8 cellular contexts compared by ENCODE assay signal in the genomic region with DNA sequence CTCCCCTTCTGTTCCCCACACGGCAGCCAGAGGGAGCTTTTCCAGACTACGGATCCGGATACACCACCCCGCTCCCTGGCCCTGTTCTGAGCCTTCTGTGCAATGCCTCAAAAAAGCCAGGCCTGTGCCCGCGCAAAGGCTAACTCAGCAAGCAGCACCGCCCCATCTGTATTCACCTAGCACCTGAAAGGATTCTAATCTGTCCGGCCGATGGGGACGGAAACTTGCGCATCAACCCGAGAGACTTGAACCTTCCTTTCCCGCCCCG. TPM values are rescaled to one million over a fixed set of nuclear protein-coding genes. Genes with fewer than 3 reads are reported as not detected.
DNase-seq lines count a peak whose midpoint lies in the region; ATAC-seq, FAIRE-seq and TF ChIP-seq lines count a peak whose summit lies in the region.

No MANE protein-coding gene starts in this region.

- H2AFZ ChIP-seq in HepG2 (ENCODE audit: low read length): no peak overlapping the region

- peak overlapping the region; percentile 93 for H3K4me2 ChIP-seq in HepG2 (ENCODE audit: low read depth, low read length)

- 2% methylated on average over 9 of the region's 14 CpGs for WGBS in HepG2 (ENCODE audit: low lambda C conversion rate)

- TF ChIP-seq RAD21 in HepG2 (CRISPR knock-in tag; IDR thresholded peaks at IDR 0.05): no peak

- POLR2A ChIA-PET in HepG2 (lab: Yijun Ruan, JAX): interaction anchor here (0.8 to 4.1 kb wide), 11 partner anchors 8 to 193 kb away, joined by 3 to 59 read pairs (median 14); a partner anchor contains a TSS

- in situ Hi-C loops in HepG2 (cut with HindIII; ENCODE audit: extremely low pct_ligation_motif_present, low pct_unique_long_range_greater_than_20kb): no loop called here

- H3K9ac ChIP-seq in HepG2 (ENCODE audit: insufficient read depth, low read depth, low read length): peak overlapping the region; percentile 89

- peak overlapping the region; percentile 88 for H3K27ac ChIP-seq in HepG2 (ENCODE audit: extremely low read length, insufficient read depth, low read length)

- FAIRE-seq in HepG2 (lab: Jason Lieb, UNC): peak; percentile 54

- H3K27me3 ChIP-seq in HepG2 (ENCODE audit: control insufficient read depth in 1 of 2, insufficient read depth in 2 of 2, low read length in 2 of 2): no peaks in the 10 kb centered on the region; a peak in 1 of 5 replicates

- H3K79me2 ChIP-seq in HepG2 (ENCODE audit: insufficient read depth, low read length): peaks cover 25% of the 10 kb centered on the region

- no peaks in the 10 kb centered on the region for H4K20me1 ChIP-seq in HepG2 (ENCODE audit: insufficient read depth, low read length)

- peaks cover 5 to 6% of the 10 kb centered on the region in 2 experiments; a peak in 4 of 5 replicates for H3K36me3 ChIP-seq in HepG2 (replicated peaks in 1 of 2; ENCODE audit: control insufficient read depth in 1 of 2, insufficient read depth in 2 of 2, low read length in 2 of 2)

- peak in 1 of 2 experiments; percentile 16; a peak in 1 of 4 replicates for TF ChIP-seq POLR2A in HepG2 (IDR thresholded peaks at IDR 0.05; ENCODE audit: insufficient read depth in 1 of 2, low read depth in 2 of 2, low read length in 2 of 2)

- H3K4me1 ChIP-seq in HepG2 (ENCODE audit: insufficient read depth, low read length): peaks cover 31% of the 10 kb centered on the region

- no peak for TF ChIP-seq EP300 in HepG2 (IDR thresholded peaks at IDR 0.05; ENCODE audit: low read depth in 2 of 2, low read length in 2 of 2)
- no peak for TF ChIP-seq EP300 in HepG2 (CRISPR knock-in tag; IDR thresholded peaks at IDR 0.05; ENCODE audit: borderline replicate concordance)

- no peaks in the 10 kb centered on the region for H3K9me3 ChIP-seq in HepG2 (ENCODE audit: low read length)

- TF ChIP-seq CTCF in HepG2 (CRISPR knock-in tag; IDR thresholded peaks at IDR 0.05): peak; percentile 74

- intact Hi-C loops in HepG2 (cut with micrococcal nuclease; ENCODE audit: unreplicated experiment): loop anchor here (2.0 to 5.0 kb wide), 3 partner anchors 20 to 192 kb away; a partner anchor contains a TSS

- ATAC-seq in HG02571 (IDR thresholded peaks at IDR 0.05; ENCODE audit: unreplicated experiment): peak; percentile 8
- ATAC-seq in activated CD4-positive, CD25-positive, alpha-beta regulatory T cell treated with anti-CD3 and anti-CD28 coated beads, Interleukin-2, amount 50 U/mL, for 24 hours: peak; percentile 3 to 5
- ATAC-seq in HepG2: peak; percentile 73
- ATAC-seq in HG02798 (IDR thresholded peaks at IDR 0.05; ENCODE audit: poor library complexity, unreplicated experiment): no peak

- peak overlapping the region; percentile 78 to 94 (median 90) for H3K4me3 ChIP-seq in HepG2 (replicated peaks in 1 of 3; ENCODE audit: insufficient read depth in 1 of 3, low read depth in 2 of 3, low read length in 3 of 3)

- CTCF ChIA-PET in HepG2 (lab: Yijun Ruan, JAX; ENCODE audit: low intra/inter-chr PET ratio, low total read pairs): no interaction called here

- no TSS peak for BruUV-seq in HepG2 (replicated peaks; lab: Mats Ljungman, UMichigan)

- DNase-seq in DMS53 treated with DMSO at 0.1 percent for 48 hours (lab: John Stamatoyannopoulos, UW; ENCODE audit: unreplicated experiment) (peak; percentile 52), NCI-H345 treated with DMSO at 0.1 percent for 48 hours (lab: John Stamatoyannopoulos, UW; ENCODE audit: unreplicated experiment) (peak; percentile 3), dermis microvascular lymphatic vessel endothelial cell (ENCODE audit: low read depth in 2 of 2) (peak; percentile 63 to 84), HepG2 (ENCODE audit: low spot score) (peak; percentile 73)
- peak; percentile 29 to 41 for DNase-seq in stimulated activated CD4-positive, alpha-beta T cell treated with anti-CD3 and anti-CD28 coated beads, Interleukin-4, amount 100 ng/mL, for 4 hours

RNA-seq across cellular contexts. Expression of a gene that starts 0.6 kb away (rescaled TPM):
- total RNA-seq in dermis microvascular lymphatic vessel endothelial cell: 3.5 and 5.7 TPM in 2 replicates
- total RNA-seq in HepG2 (2016; rRNA removed; fragmentation: Illumina TruSeq; extraction: Trizol): 2.0 and 3.7 TPM in 2 replicates
- 1.0 and 1.1 TPM in 2 replicates for total RNA-seq in HepG2 (2016; cell fraction: cytosol; rRNA removed; fragmentation: Illumina TruSeq; extraction: Trizol; ENCODE audit: low read depth)
- 1.9 and 3.8 TPM in 2 replicates for total RNA-seq in HepG2 (2016; cell fraction: insoluble cytoplasmic fraction; rRNA removed; fragmentation: Illumina TruSeq; extraction: Trizol)
- total RNA-seq in HepG2 (2016; cell fraction: membrane; rRNA removed; fragmentation: Illumina TruSeq; extraction: Trizol): 2.8 TPM in 2 replicates
- 2.7 and 3.4 TPM in 2 replicates for total RNA-seq in HepG2 (2016; cell fraction: nucleus; rRNA removed; fragmentation: Illumina TruSeq; extraction: Trizol)
- polyA plus RNA-seq in HepG2 (2011; rRNA removed): 3.0 and 3.2 TPM in 2 replicates
- polyA plus RNA-seq in HepG2 (2011; cell fraction: cytosol; rRNA removed): 1.7 and 2.6 TPM in 2 replicates
- polyA plus RNA-seq in HepG2 (2011; cell fraction: nucleus; rRNA removed): 10.2 and 12.2 TPM in 2 replicates
- polyA plus RNA-seq in HepG2 (2012): 2.7 and 4.2 TPM in 2 replicates
- 0.78 and 0.83 TPM in 2 replicates for polyA plus RNA-seq in HepG2 (2016; cell fraction: cytosol; fragmentation: Illumina TruSeq; extraction: Trizol; ENCODE audit: low read depth)
- polyA plus RNA-seq in HepG2 (2016; cell fraction: insoluble cytoplasmic fraction; fragmentation: Illumina TruSeq; extraction: Trizol; ENCODE audit: low read depth): 3.5 and 3.8 TPM in 2 replicates
- polyA plus RNA-seq in HepG2 (2016; cell fraction: membrane; fragmentation: Illumina TruSeq; extraction: Trizol; ENCODE audit: low read depth): 2.0 and 2.4 TPM in 2 replicates
- 6.2 and 6.8 TPM in 2 replicates for polyA plus RNA-seq in HepG2 (2016; cell fraction: nucleus; fragmentation: Illumina TruSeq; extraction: Trizol; ENCODE audit: insufficient read depth, low read depth)
- polyA minus RNA-seq in HepG2 (2011; rRNA and poly(A)+ RNA removed; ENCODE audit: low replicate concordance): 6.6 and 8.8 TPM in 2 replicates
- 2.9 and 3.8 TPM in 2 replicates for polyA minus RNA-seq in HepG2 (2011; cell fraction: cytosol; rRNA and poly(A)+ RNA removed)
- 7.0 and 7.3 TPM in 2 replicates for polyA minus RNA-seq in HepG2 (2011; cell fraction: nucleus; rRNA and poly(A)+ RNA removed)

RNA-seq across cellular contexts. Expression of a gene that starts 7.2 kb away (rescaled TPM):
- total RNA-seq in dermis microvascular lymphatic vessel endothelial cell: 10.1 and 10.9 TPM in 2 replicates
- 40.2 and 41.2 TPM in 2 replicates for total RNA-seq in HepG2 (2016; rRNA removed; fragmentation: Illumina TruSeq; extraction: Trizol)
- total RNA-seq in HepG2 (2016; cell fraction: cytosol; rRNA removed; fragmentation: Illumina TruSeq; extraction: Trizol; ENCODE audit: low read depth): 49.0 and 49.9 TPM in 2 replicates
- total RNA-seq in HepG2 (2016; cell fraction: insoluble cytoplasmic fraction; rRNA removed; fragmentation: Illumina TruSeq; extraction: Trizol): 39.8 and 42.2 TPM in 2 replicates
- 59.4 and 64.1 TPM in 2 replicates for total RNA-seq in HepG2 (2016; cell fraction: membrane; rRNA removed; fragmentation: Illumina TruSeq; extraction: Trizol)
- total RNA-seq in HepG2 (2016; cell fraction: nucleus; rRNA removed; fragmentation: Illumina TruSeq; extraction: Trizol): 18.8 and 20.1 TPM in 2 replicates
- 30.3 and 36.5 TPM in 2 replicates for polyA plus RNA-seq in HepG2 (2011; rRNA removed)
- 39.8 and 55.5 TPM in 2 replicates for polyA plus RNA-seq in HepG2 (2011; cell fraction: cytosol; rRNA removed)
- 39.1 and 43.9 TPM in 2 replicates for polyA plus RNA-seq in HepG2 (2011; cell fraction: nucleus; rRNA removed)
- 25.9 and 32.1 TPM in 2 replicates for polyA plus RNA-seq in HepG2 (2012)
- 47.2 and 55.8 TPM in 2 replicates for polyA plus RNA-seq in HepG2 (2016; cell fraction: cytosol; fragmentation: Illumina TruSeq; extraction: Trizol; ENCODE audit: low read depth)
- 36.1 and 36.3 TPM in 2 replicates for polyA plus RNA-seq in HepG2 (2016; cell fraction: insoluble cytoplasmic fraction; fragmentation: Illumina TruSeq; extraction: Trizol; ENCODE audit: low read depth)
- 47.0 and 55.2 TPM in 2 replicates for polyA plus RNA-seq in HepG2 (2016; cell fraction: membrane; fragmentation: Illumina TruSeq; extraction: Trizol; ENCODE audit: low read depth)
- polyA plus RNA-seq in HepG2 (2016; cell fraction: nucleus; fragmentation: Illumina TruSeq; extraction: Trizol; ENCODE audit: insufficient read depth, low read depth): 21.2 and 23.9 TPM in 2 replicates
- polyA minus RNA-seq in HepG2 (2011; rRNA and poly(A)+ RNA removed; ENCODE audit: low replicate concordance): 66.1 and 97.3 TPM in 2 replicates
- polyA minus RNA-seq in HepG2 (2011; cell fraction: cytosol; rRNA and poly(A)+ RNA removed): 7.8 and 9.5 TPM in 2 replicates
- polyA minus RNA-seq in HepG2 (2011; cell fraction: nucleus; rRNA and poly(A)+ RNA removed): 18.9 and 20.1 TPM in 2 replicates

RNA-seq across cellular contexts. Expression of a gene that starts 24.8 kb away (rescaled TPM):
- total RNA-seq in dermis microvascular lymphatic vessel endothelial cell (339 and 348 TPM in 2 replicates), HepG2 (2016; rRNA removed; fragmentation: Illumina TruSeq; extraction: Trizol) (302 and 361 TPM in 2 replicates)
- 29.3 and 34.8 TPM in 2 replicates for total RNA-seq in HepG2 (2016; cell fraction: cytosol; rRNA removed; fragmentation: Illumina TruSeq; extraction: Trizol; ENCODE audit: low read depth)
- 282 and 373 TPM in 2 replicates for total RNA-seq in HepG2 (2016; cell fraction: insoluble cytoplasmic fraction; rRNA removed; fragmentation: Illumina TruSeq; extraction: Trizol)
- total RNA-seq in HepG2 (2016; cell fraction: membrane; rRNA removed; fragmentation: Illumina TruSeq; extraction: Trizol): 118 and 119 TPM in 2 replicates
- 266 and 307 TPM in 2 replicates for total RNA-seq in HepG2 (2016; cell fraction: nucleus; rRNA removed; fragmentation: Illumina TruSeq; extraction: Trizol)
- polyA plus RNA-seq in HepG2 (2011; rRNA removed): 439 and 461 TPM in 2 replicates
- 192 and 284 TPM in 2 replicates for polyA plus RNA-seq in HepG2 (2011; cell fraction: cytosol; rRNA removed)
- 913 and 1,149 TPM in 2 replicates for polyA plus RNA-seq in HepG2 (2011; cell fraction: nucleus; rRNA removed)
- 400 and 525 TPM in 2 replicates for polyA plus RNA-seq in HepG2 (2012)
- polyA plus RNA-seq in HepG2 (2016; cell fraction: cytosol; fragmentation: Illumina TruSeq; extraction: Trizol; ENCODE audit: low read depth): 31.8 and 43.0 TPM in 2 replicates
- polyA plus RNA-seq in HepG2 (2016; cell fraction: insoluble cytoplasmic fraction; fragmentation: Illumina TruSeq; extraction: Trizol; ENCODE audit: low read depth): 296 and 460 TPM in 2 replicates
- polyA plus RNA-seq in HepG2 (2016; cell fraction: membrane; fragmentation: Illumina TruSeq; extraction: Trizol; ENCODE audit: low read depth): 94.7 and 105 TPM in 2 replicates
- 574 and 592 TPM in 2 replicates for polyA plus RNA-seq in HepG2 (2016; cell fraction: nucleus; fragmentation: Illumina TruSeq; extraction: Trizol; ENCODE audit: insufficient read depth, low read depth)
- polyA minus RNA-seq in HepG2 (2011; rRNA and poly(A)+ RNA removed; ENCODE audit: low replicate concordance): 1,983 and 2,170 TPM in 2 replicates
- 465 and 488 TPM in 2 replicates for polyA minus RNA-seq in HepG2 (2011; cell fraction: cytosol; rRNA and poly(A)+ RNA removed)
- 351 and 419 TPM in 2 replicates for polyA minus RNA-seq in HepG2 (2011; cell fraction: nucleus; rRNA and poly(A)+ RNA removed)

RNA-seq across cellular contexts. Expression of a gene that starts 35.9 kb away (rescaled TPM):
- total RNA-seq in dermis microvascular lymphatic vessel endothelial cell (90.8 and 112 TPM in 2 replicates), HepG2 (2016; rRNA removed; fragmentation: Illumina TruSeq; extraction: Trizol) (55.0 and 70.9 TPM in 2 replicates)
- 45.6 and 61.8 TPM in 2 replicates for total RNA-seq in HepG2 (2016; cell fraction: cytosol; rRNA removed; fragmentation: Illumina TruSeq; extraction: Trizol; ENCODE audit: low read depth)
- 56.2 and 72.4 TPM in 2 replicates for total RNA-seq in HepG2 (2016; cell fraction: insoluble cytoplasmic fraction; rRNA removed; fragmentation: Illumina TruSeq; extraction: Trizol)
- 35.3 and 50.0 TPM in 2 replicates for total RNA-seq in HepG2 (2016; cell fraction: membrane; rRNA removed; fragmentation: Illumina TruSeq; extraction: Trizol)
- 22.1 and 25.7 TPM in 2 replicates for total RNA-seq in HepG2 (2016; cell fraction: nucleus; rRNA removed; fragmentation: Illumina TruSeq; extraction: Trizol)
- polyA plus RNA-seq in HepG2 (2011; rRNA removed): 49.7 and 51.4 TPM in 2 replicates
- 61.9 and 66.7 TPM in 2 replicates for polyA plus RNA-seq in HepG2 (2011; cell fraction: cytosol; rRNA removed)
- polyA plus RNA-seq in HepG2 (2011; cell fraction: nucleus; rRNA removed): 108 and 113 TPM in 2 replicates
- polyA plus RNA-seq in HepG2 (2012): 41.7 and 46.0 TPM in 2 replicates
- 56.7 and 73.4 TPM in 2 replicates for polyA plus RNA-seq in HepG2 (2016; cell fraction: cytosol; fragmentation: Illumina TruSeq; extraction: Trizol; ENCODE audit: low read depth)
- polyA plus RNA-seq in HepG2 (2016; cell fraction: insoluble cytoplasmic fraction; fragmentation: Illumina TruSeq; extraction: Trizol; ENCODE audit: low read depth): 88.0 and 94.2 TPM in 2 replicates
- polyA plus RNA-seq in HepG2 (2016; cell fraction: membrane; fragmentation: Illumina TruSeq; extraction: Trizol; ENCODE audit: low read depth): 38.7 and 48.0 TPM in 2 replicates
- polyA plus RNA-seq in HepG2 (2016; cell fraction: nucleus; fragmentation: Illumina TruSeq; extraction: Trizol; ENCODE audit: insufficient read depth, low read depth): 55.6 and 56.2 TPM in 2 replicates
- polyA minus RNA-seq in HepG2 (2011; rRNA and poly(A)+ RNA removed; ENCODE audit: low replicate concordance): 46.3 and 131 TPM in 2 replicates
- polyA minus RNA-seq in HepG2 (2011; cell fraction: cytosol; rRNA and poly(A)+ RNA removed): 25.4 and 27.7 TPM in 2 replicates
- 21.0 and 24.5 TPM in 2 replicates for polyA minus RNA-seq in HepG2 (2011; cell fraction: nucleus; rRNA and poly(A)+ RNA removed)

RNA-seq across cellular contexts. Expression of a gene that starts 39.4 kb away (rescaled TPM):
- total RNA-seq in dermis microvascular lymphatic vessel endothelial cell: 60.4 and 80.1 TPM in 2 replicates
- total RNA-seq in HepG2 (2016; rRNA removed; fragmentation: Illumina TruSeq; extraction: Trizol): 29.5 and 36.2 TPM in 2 replicates
- 14.2 and 15.5 TPM in 2 replicates for total RNA-seq in HepG2 (2016; cell fraction: cytosol; rRNA removed; fragmentation: Illumina TruSeq; extraction: Trizol; ENCODE audit: low read depth)
- 25.4 and 36.1 TPM in 2 replicates for total RNA-seq in HepG2 (2016; cell fraction: insoluble cytoplasmic fraction; rRNA removed; fragmentation: Illumina TruSeq; extraction: Trizol)
- total RNA-seq in HepG2 (2016; cell fraction: membrane; rRNA removed; fragmentation: Illumina TruSeq; extraction: Trizol): 26.0 and 30.0 TPM in 2 replicates
- total RNA-seq in HepG2 (2016; cell fraction: nucleus; rRNA removed; fragmentation: Illumina TruSeq; extraction: Trizol): 14.4 and 19.6 TPM in 2 replicates
- polyA plus RNA-seq in HepG2 (2011; rRNA removed): 50.3 and 55.5 TPM in 2 replicates
- polyA plus RNA-seq in HepG2 (2011; cell fraction: cytosol; rRNA removed): 32.0 and 34.7 TPM in 2 replicates
- 59.9 and 61.9 TPM in 2 replicates for polyA plus RNA-seq in HepG2 (2011; cell fraction: nucleus; rRNA removed)
- polyA plus RNA-seq in HepG2 (2012): 47.3 and 47.7 TPM in 2 replicates
- polyA plus RNA-seq in HepG2 (2016; cell fraction: cytosol; fragmentation: Illumina TruSeq; extraction: Trizol; ENCODE audit: low read depth): 22.8 and 27.9 TPM in 2 replicates
- 54.2 and 62.5 TPM in 2 replicates for polyA plus RNA-seq in HepG2 (2016; cell fraction: insoluble cytoplasmic fraction; fragmentation: Illumina TruSeq; extraction: Trizol; ENCODE audit: low read depth)
- 30.4 and 40.6 TPM in 2 replicates for polyA plus RNA-seq in HepG2 (2016; cell fraction: membrane; fragmentation: Illumina TruSeq; extraction: Trizol; ENCODE audit: low read depth)
- polyA plus RNA-seq in HepG2 (2016; cell fraction: nucleus; fragmentation: Illumina TruSeq; extraction: Trizol; ENCODE audit: insufficient read depth, low read depth): 53.2 and 66.7 TPM in 2 replicates
- polyA minus RNA-seq in HepG2 (2011; rRNA and poly(A)+ RNA removed; ENCODE audit: low replicate concordance): 39.7 and 154 TPM in 2 replicates
- polyA minus RNA-seq in HepG2 (2011; cell fraction: cytosol; rRNA and poly(A)+ RNA removed): 26.9 and 27.3 TPM in 2 replicates
- 20.8 and 23.0 TPM in 2 replicates for polyA minus RNA-seq in HepG2 (2011; cell fraction: nucleus; rRNA and poly(A)+ RNA removed)

Comparison
In these comparisons a context has a peak if more than half of its experiments do, and no peak if none do; other contexts are left out.
1. DNase-seq: peak in every context shown above with its lines; median percentile 74 in dermis microvascular lymphatic vessel endothelial cell; 73 in HepG2; 52 in DMS53 treated with DMSO at 0.1 percent for 48 hours; 35 in stimulated activated CD4-positive, alpha-beta T cell treated with anti-CD3 and anti-CD28 coated beads, Interleukin-4, amount 100 ng/mL, for 4 hours; 3 in NCI-H345 treated with DMSO at 0.1 percent for 48 hours.